12 cellular contexts compared by ENCODE assay signal in the genomic region with DNA sequence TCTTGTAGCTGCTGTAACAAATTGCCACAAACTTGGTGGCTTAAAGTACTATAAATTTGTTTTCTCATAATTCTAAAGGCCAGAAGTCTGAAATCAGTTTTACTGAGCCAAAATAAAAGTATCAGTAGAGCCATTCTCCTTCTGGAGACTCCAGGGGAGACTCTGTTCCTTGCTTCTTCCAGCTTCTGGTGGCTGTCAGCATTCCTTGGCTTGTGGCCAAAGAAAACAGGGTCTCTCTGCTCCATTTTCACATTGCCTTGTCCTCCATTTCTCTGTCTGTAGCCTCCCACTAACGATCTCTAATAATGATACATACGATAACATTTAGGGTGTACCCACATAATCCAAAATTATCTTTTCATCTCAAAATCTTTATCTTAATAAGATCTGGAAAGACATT.
DNase-seq lines count a peak whose midpoint lies in the region; ATAC-seq and TF ChIP-seq lines count a peak whose summit lies in the region.
"Had no signal": no experiment of that assay in that cellular context is flagged by ENCODE, and none has a peak within 500 bp of the region (broad histone marks: within the 10 kb centered on the region; RNA-seq: fewer than 3 reads in every experiment).

No MANE protein-coding gene starts in this region.

- H2BK15ac ChIP-seq in IMR-90 (ENCODE audit: low read depth, low read length): no peak overlapping the region

- no peak for TF ChIP-seq POLR2A in IMR-90 (IDR thresholded peaks at IDR 0.05; ENCODE audit: low read depth, low read length)

- H2AK5ac ChIP-seq in IMR-90 (ENCODE audit: low read depth, low read length): no peak overlapping the region

- no peak overlapping the region for H4K5ac ChIP-seq in IMR-90 (ENCODE audit: low read depth, low read length)

- H3K9ac ChIP-seq in IMR-90 (ENCODE audit: low read depth, low read length) (no peak overlapping the region), adipocyte (ENCODE audit: low read length) (no peak overlapping the region)

- H3K27ac ChIP-seq in IMR-90 (ENCODE audit: insufficient read depth, low read length): no peak overlapping the region

- H3K56ac ChIP-seq in IMR-90 (ENCODE audit: extremely low read depth, insufficient read depth, low read length): no peak overlapping the region

- H3K4ac ChIP-seq in IMR-90 (ENCODE audit: low read depth, low read length): no peak overlapping the region

- CTCF ChIA-PET in IMR-90 (lab: Yijun Ruan, JAX): no interaction called here

- no peak for TF ChIP-seq CTCF in IMR-90 (conservative IDR thresholded peaks at IDR 0.05; ENCODE audit: low read depth, low read length)

- H3K36me3 ChIP-seq in IMR-90 (ENCODE audit: control insufficient read depth, insufficient read depth, low read length): no peaks in the 10 kb centered on the region
- no peaks in the 10 kb centered on the region for H3K36me3 ChIP-seq in adipocyte (ENCODE audit: control insufficient read depth, insufficient read depth, low read length, severe bottlenecking)
- H3K36me3 ChIP-seq: MG63 had no signal

- no peak for ATAC-seq in IMR-90 (ENCODE audit: low read depth)
- ATAC-seq: activated CD8-positive, alpha-beta T cell treated with anti-CD3 and anti-CD28 coated beads, Interleukin-2, amount 10 ng/mL, durations not matched to agents 7 days and 5 days; effector memory CD8-positive, alpha-beta T cell; stimulated activated naive B cell treated with anti-CD40 and anti-IgM and Interleukin-4, amounts not matched to agents 10 μg/mL and 1 μg/mL and 100 μg/mL, for 72 hours had no signal

- no peaks in the 10 kb centered on the region for H3K27me3 Mint-ChIP-seq in activated T-cell treated with anti-CD3 and anti-CD28 coated beads, Interleukin-2, amount 50 U/mL, for 24 hours
- H3K27me3 Mint-ChIP-seq: activated naive CD8-positive, alpha-beta T cell; effector memory CD8-positive, alpha-beta T cell; stimulated activated naive B cell treated with anti-CD40 and anti-IgM and Interleukin-4, amounts not matched to agents 10 μg/mL and 1 μg/mL and 100 μg/mL, for 72 hours had no signal

- dilution Hi-C loops in IMR-90 (cut with HindIII; ENCODE audit: low sequenced_read_pairs, unreplicated experiment): no loop called here

- no peak overlapping the region for H2AK9ac ChIP-seq in IMR-90 (replicated peaks; ENCODE audit: low read depth, low read length, poor library complexity)

- H3K4me2 ChIP-seq in IMR-90 (ENCODE audit: low read depth, low read length): no peak overlapping the region

- H3K9me3 Mint-ChIP-seq in activated T-cell treated with anti-CD3 and anti-CD28 coated beads, Interleukin-2, amount 50 U/mL, for 24 hours: no peaks in the 10 kb centered on the region
- H3K9me3 Mint-ChIP-seq: effector memory CD8-positive, alpha-beta T cell; stimulated activated naive B cell treated with anti-CD40 and anti-IgM and Interleukin-4, amounts not matched to agents 10 μg/mL and 1 μg/mL and 100 μg/mL, for 72 hours had no signal

- H3K27me3 ChIP-seq in IMR-90 (ENCODE audit: control insufficient read depth, insufficient read depth, low read length) (no peaks in the 10 kb centered on the region), adipocyte (replicated peaks; ENCODE audit: control insufficient read depth, insufficient read depth, low read length) (no peaks in the 10 kb centered on the region)
- H3K27me3 ChIP-seq: MG63 had no signal

- no peaks in the 10 kb centered on the region for H3K4me1 ChIP-seq in IMR-90 (ENCODE audit: control insufficient read depth, insufficient read depth, low read length)
- H3K4me1 ChIP-seq in adipocyte (ENCODE audit: control insufficient read depth, insufficient read depth, low read length): peaks cover 21% of the 10 kb centered on the region

- no peak overlapping the region for H4K8ac ChIP-seq in IMR-90 (ENCODE audit: low read depth in 2 of 2, low read length in 2 of 2)

- DNase-seq in DMS 273 treated with DMSO at 0.1 percent for 48 hours (lab: John Stamatoyannopoulos, UW) (peak; percentile 21), IMR-90 (peak; percentile 7), adipocyte (ENCODE audit: low read depth) (peak; percentile 29), medulla oblongata (ENCODE audit: extremely low spot score) (peak; percentile 43), epidermal melanocyte (ENCODE audit: insufficient read length, low spot score) (no peak)
- DNase-seq in activated CD4-positive, CD25-positive, alpha-beta regulatory T cell (lab: John Stamatoyannopoulos, UW): no peak
- DNase-seq in activated T-cell treated with anti-CD3 and anti-CD28 coated beads, Interleukin-2, amount 50 U/mL, for 24 hours: no peak
- DNase-seq: activated CD8-positive, alpha-beta T cell treated with anti-CD3 and anti-CD28 coated beads, Interleukin-2, amount 10 ng/mL, durations not matched to agents 7 days and 5 days; effector memory CD8-positive, alpha-beta T cell; MG63; stimulated activated naive B cell treated with anti-CD40 and anti-IgM and Interleukin-4, amounts not matched to agents 10 μg/mL and 1 μg/mL and 100 μg/mL, for 72 hours had no signal

- H3K18ac ChIP-seq in IMR-90 (ENCODE audit: low read depth, low read length): no peak overlapping the region

- H3K4me3 ChIP-seq in IMR-90 (ENCODE audit: insufficient read depth, low read depth, low read length) (no peak overlapping the region), adipocyte (ENCODE audit: low read length) (no peak overlapping the region)
- H3K4me3 ChIP-seq: MG63 had no signal

- no peaks in the 10 kb centered on the region for H4K20me1 ChIP-seq in IMR-90 (ENCODE audit: insufficient read depth, low read length)

- no peak overlapping the region for H3K4me3 Mint-ChIP-seq in activated T-cell treated with anti-CD3 and anti-CD28 coated beads, Interleukin-2, amount 50 U/mL, for 24 hours
- H3K4me3 Mint-ChIP-seq: activated CD8-positive, alpha-beta T cell treated with anti-CD3 and anti-CD28 coated beads, Interleukin-2, amount 10 ng/mL, durations not matched to agents 7 days and 5 days; activated naive CD8-positive, alpha-beta T cell; effector memory CD8-positive, alpha-beta T cell; stimulated activated naive B cell treated with anti-CD40 and anti-IgM and Interleukin-4, amounts not matched to agents 10 μg/mL and 1 μg/mL and 100 μg/mL, for 72 hours had no signal

- H2AFZ ChIP-seq in IMR-90 (replicated peaks; ENCODE audit: low read length, poor library complexity): no peak overlapping the region

- no peak overlapping the region for H2BK120ac ChIP-seq in IMR-90 (ENCODE audit: low read depth, low read length)

- no peak overlapping the region for H4K91ac ChIP-seq in IMR-90 (ENCODE audit: insufficient read depth, low read depth, low read length)

- H3K23ac ChIP-seq in IMR-90 (ENCODE audit: low read depth, low read length): no peak overlapping the region

- H3K4me1 Mint-ChIP-seq in activated T-cell treated with anti-CD3 and anti-CD28 coated beads, Interleukin-2, amount 50 U/mL, for 24 hours (ENCODE audit: low read depth): no peaks in the 10 kb centered on the region
- H3K4me1 Mint-ChIP-seq: stimulated activated naive B cell treated with anti-CD40 and anti-IgM and Interleukin-4, amounts not matched to agents 10 μg/mL and 1 μg/mL and 100 μg/mL, for 72 hours had no signal

- in situ Hi-C loops in IMR-90 (cut with MboI; ENCODE audit: low sequenced_read_pairs): no loop called here

- H2BK5ac ChIP-seq in IMR-90 (ENCODE audit: low read depth, low read length, poor library complexity, severe bottlenecking): no peak overlapping the region

- intact Hi-C loops in IMR-90 (cut with micrococcal nuclease): no loop called here

- BruUV-seq in IMR-90 (replicated peaks; lab: Mats Ljungman, UMichigan): no TSS peak

- peaks cover 24% of the 10 kb centered on the region for H3K36me3 Mint-ChIP-seq in activated T-cell treated with anti-CD3 and anti-CD28 coated beads, Interleukin-2, amount 50 U/mL, for 24 hours (ENCODE audit: low read depth)

- WGBS in IMR-90 (ENCODE audit: extremely low coverage in 2 of 2, insufficient read length in 1 of 2), 2 experiments: no CpG with 5 or more reads among the region's 2 CpGs

- no peaks in the 10 kb centered on the region; the same call in 1 of the 2 replicates for H3K9me1 ChIP-seq in IMR-90 (ENCODE audit: insufficient read depth, low read length)

- H2BK20ac ChIP-seq in IMR-90 (ENCODE audit: low read depth, low read length): no peak overlapping the region

- no peak overlapping the region for H3K27ac Mint-ChIP-seq in activated T-cell treated with anti-CD3 and anti-CD28 coated beads, Interleukin-2, amount 50 U/mL, for 24 hours
- H3K27ac Mint-ChIP-seq: activated CD8-positive, alpha-beta T cell treated with anti-CD3 and anti-CD28 coated beads, Interleukin-2, amount 10 ng/mL, durations not matched to agents 7 days and 5 days; activated naive CD8-positive, alpha-beta T cell had no signal

- H3K79me1 ChIP-seq in IMR-90 (ENCODE audit: low read depth in 1 of 2, low read length in 2 of 2): no peaks in the 10 kb centered on the region

- H3K9me3 ChIP-seq in IMR-90 (ENCODE audit: control insufficient read depth, insufficient read depth, low read length) (no peaks in the 10 kb centered on the region), adipocyte (ENCODE audit: control insufficient read depth, low read length) (no peaks in the 10 kb centered on the region)
- H3K9me3 ChIP-seq: MG63 had no signal

- no peak overlapping the region for H3K14ac ChIP-seq in IMR-90 (replicated peaks; ENCODE audit: low read depth, low read length)

- no peak for TF ChIP-seq RAD21 in IMR-90 (IDR thresholded peaks at IDR 0.05; ENCODE audit: low read length)

- POLR2A ChIA-PET in IMR-90 (lab: Charles Lee; ENCODE audit: unreplicated experiment): no interaction called here

TF ChIP-seq in IMR-90, 13 proteins besides CTCF, POLR2A, EP300 and RAD21:
- no peak for TF ChIP-seq RFX5 (IDR thresholded peaks at IDR 0.05; ENCODE audit: low read depth, low read length)
- TF ChIP-seq MAZ (IDR thresholded peaks at IDR 0.05; ENCODE audit: borderline replicate concordance, low read depth, low read length): no peak
- no peak for TF ChIP-seq RCOR1 (IDR thresholded peaks at IDR 0.05; ENCODE audit: insufficient replicate concordance, low read length)
- no peak for TF ChIP-seq MXI1 (IDR thresholded peaks at IDR 0.05; ENCODE audit: borderline replicate concordance, low read depth, low read length)
- TF ChIP-seq CEBPB (IDR thresholded peaks at IDR 0.05; ENCODE audit: low read depth, low read length): no peak
- TF ChIP-seq SMC3 (IDR thresholded peaks at IDR 0.05; ENCODE audit: low read depth, low read length): no peak
- TF ChIP-seq BHLHE40 (IDR thresholded peaks at IDR 0.05; ENCODE audit: low read depth, low read length): no peak
- TF ChIP-seq, protein P1, sequence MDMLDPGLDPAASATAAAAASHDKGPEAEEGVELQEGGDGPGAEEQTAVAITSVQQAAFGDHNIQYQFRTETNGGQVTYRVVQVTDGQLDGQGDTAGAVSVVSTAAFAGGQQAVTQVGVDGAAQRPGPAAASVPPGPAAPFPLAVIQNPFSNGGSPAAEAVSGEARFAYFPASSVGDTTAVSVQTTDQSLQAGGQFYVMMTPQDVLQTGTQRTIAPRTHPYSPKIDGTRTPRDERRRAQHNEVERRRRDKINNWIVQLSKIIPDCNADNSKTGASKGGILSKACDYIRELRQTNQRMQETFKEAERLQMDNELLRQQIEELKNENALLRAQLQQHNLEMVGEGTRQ (IDR thresholded peaks at IDR 0.05; ENCODE audit: low read depth, low read length): no peak
- TF ChIP-seq MAFK (IDR thresholded peaks at IDR 0.05; ENCODE audit: low read depth, low read length): no peak

Comparison
In these comparisons a context has a peak if more than half of its experiments do, and no peak if none do; other contexts are left out.
1. DNase-seq: peak in DMS 273 treated with DMSO at 0.1 percent for 48 hours (single experiment), IMR-90 (single experiment), adipocyte (single experiment) and medulla oblongata (single experiment); none in activated CD4-positive, CD25-positive, alpha-beta regulatory T cell (0 of 4), activated T-cell treated with anti-CD3 and anti-CD28 coated beads, Interleukin-2, amount 50 U/mL, for 24 hours (single experiment) and epidermal melanocyte (single experiment).